ENCODE assay signal across 8 cellular contexts in the genomic region with DNA sequence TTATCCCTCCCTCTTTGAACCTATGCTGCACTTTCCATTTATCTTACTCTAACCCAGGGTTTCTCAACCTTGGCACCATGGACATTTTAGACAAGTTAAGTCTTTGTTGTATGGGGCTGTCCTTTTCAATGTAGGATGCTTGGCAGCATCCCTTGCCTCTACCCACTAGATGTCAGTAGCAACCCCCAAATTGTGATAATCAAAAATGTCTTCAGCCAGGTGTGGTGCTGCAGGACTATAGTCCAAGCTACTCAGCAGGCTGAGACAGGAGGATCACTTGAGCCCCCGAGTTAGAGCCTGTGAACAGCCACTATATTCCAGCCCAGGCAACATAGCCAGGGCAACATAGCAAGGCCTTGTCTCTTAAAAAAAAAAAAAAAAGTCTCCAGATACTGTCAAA. TPM values are rescaled to one million over a fixed set of nuclear protein-coding genes. Genes with fewer than 3 reads are reported as not detected.
DNase-seq lines count a peak whose midpoint lies in the region; ATAC-seq and TF ChIP-seq lines count a peak whose summit lies in the region.

No MANE protein-coding gene starts in this region.

- no peaks in the 10 kb centered on the region for H3K4me1 Mint-ChIP-seq in activated naive CD8-positive, alpha-beta T cell treated with anti-CD3 and anti-CD28 coated beads for 36 hours
- no peaks in the 10 kb centered on the region for H3K4me1 Mint-ChIP-seq in activated T-cell treated with anti-CD3 and anti-CD28 coated beads, Interleukin-2, amount 50 U/mL, for 24 hours (ENCODE audit: low read depth)

- in situ Hi-C loops in Caki2 (cut with HindIII; ENCODE audit: low pct_unique_long_range_greater_than_20kb, low sequenced_read_pairs): no loop called here

- H3K9me3 Mint-ChIP-seq in activated naive CD8-positive, alpha-beta T cell treated with anti-CD3 and anti-CD28 coated beads for 36 hours: no peaks in the 10 kb centered on the region
- no peaks in the 10 kb centered on the region for H3K9me3 Mint-ChIP-seq in activated T-cell treated with anti-CD3 and anti-CD28 coated beads, Interleukin-2, amount 50 U/mL, for 24 hours

- POLR2A ChIA-PET in HEK293T (lab: Yijun Ruan, JAX): no interaction called here

- no peak for ATAC-seq in GM21390 (IDR thresholded peaks at IDR 0.05; ENCODE audit: unreplicated experiment)

- CTCF ChIA-PET in HEK293T (lab: Yijun Ruan, JAX): interaction anchor here (0.7 to 1.3 kb wide), 4 partner anchors 41 to 105 kb away, joined by 3 to 6 read pairs (median 4); no protein-coding TSS in a partner anchor

- no peaks in the 10 kb centered on the region for H3K36me3 Mint-ChIP-seq in activated naive CD8-positive, alpha-beta T cell treated with anti-CD3 and anti-CD28 coated beads for 36 hours
- H3K36me3 Mint-ChIP-seq in activated T-cell treated with anti-CD3 and anti-CD28 coated beads, Interleukin-2, amount 50 U/mL, for 24 hours (ENCODE audit: low read depth): no peaks in the 10 kb centered on the region

- no peak overlapping the region for H3K27ac Mint-ChIP-seq in activated naive CD8-positive, alpha-beta T cell treated with anti-CD3 and anti-CD28 coated beads for 36 hours
- H3K27ac Mint-ChIP-seq in activated T-cell treated with anti-CD3 and anti-CD28 coated beads, Interleukin-2, amount 50 U/mL, for 24 hours: no peak overlapping the region

- DNase-seq in Caki2 (ENCODE audit: low read depth) (peak; percentile 23), HEK293T (ENCODE audit: extremely low spot score) (no peak), RPMI8226 (peak; percentile 43), iris pigment epithelial cell (ENCODE audit: low read depth) (peak; percentile 36), GOT3 (lab: John Stamatoyannopoulos, UW) (no peak)
- DNase-seq in activated naive CD8-positive, alpha-beta T cell treated with anti-CD3 and anti-CD28 coated beads for 36 hours: no peak
- DNase-seq in activated T-cell treated with anti-CD3 and anti-CD28 coated beads, Interleukin-2, amount 50 U/mL, for 24 hours: no peak

- no peak overlapping the region for H3K4me3 Mint-ChIP-seq in activated naive CD8-positive, alpha-beta T cell treated with anti-CD3 and anti-CD28 coated beads for 36 hours
- no peak overlapping the region for H3K4me3 Mint-ChIP-seq in activated T-cell treated with anti-CD3 and anti-CD28 coated beads, Interleukin-2, amount 50 U/mL, for 24 hours

- H3K27me3 Mint-ChIP-seq in activated naive CD8-positive, alpha-beta T cell treated with anti-CD3 and anti-CD28 coated beads for 36 hours: peaks cover 7% of the 10 kb centered on the region
- H3K27me3 Mint-ChIP-seq in activated T-cell treated with anti-CD3 and anti-CD28 coated beads, Interleukin-2, amount 50 U/mL, for 24 hours: peaks cover 24% of the 10 kb centered on the region

TF ChIP-seq in HEK293T, 16 proteins besides CTCF, POLR2A, EP300 and RAD21:
- TF ChIP-seq ZNF384 (IDR thresholded peaks at IDR 0.05) (peak; percentile 47), FOXM1 (IDR thresholded peaks at IDR 0.05; ENCODE audit: borderline replicate concordance) (no peak)

RNA-seq across cellular contexts. Expression of gene LRCH2, which starts 7.0 kb away (rescaled TPM):
- total RNA-seq in Caki2 (2014; rRNA removed; shearing (Covaris generic); ENCODE audit: low replicate concordance): not detected in 2 replicates
- total RNA-seq in activated naive CD8-positive, alpha-beta T cell treated with anti-CD3 and anti-CD28 coated beads for 36 hours: not detected

RNA-seq across cellular contexts. Expression of gene RBMXL3, which starts 37.7 kb away (rescaled TPM):
- not detected in 2 replicates for total RNA-seq in Caki2 (2014; rRNA removed; shearing (Covaris generic); ENCODE audit: low replicate concordance)
- total RNA-seq in activated naive CD8-positive, alpha-beta T cell treated with anti-CD3 and anti-CD28 coated beads for 36 hours: not detected

Comparison
In these comparisons a context has a peak if more than half of its experiments do, and no peak if none do; other contexts are left out.
1. DNase-seq: peak in Caki2 (single experiment), RPMI8226 (single experiment) and iris pigment epithelial cell (single experiment); none in HEK293T (single experiment), GOT3 (single experiment), activated naive CD8-positive, alpha-beta T cell treated with anti-CD3 and anti-CD28 coated beads for 36 hours (single experiment) and activated T-cell treated with anti-CD3 and anti-CD28 coated beads, Interleukin-2, amount 50 U/mL, for 24 hours (single experiment).